Comparison of ENCODE assay signal across 18 cellular contexts in genomic region chr3:61443886-61444285, GRCh38.
DNase-seq lines count a peak whose midpoint lies in the region; ATAC-seq, FAIRE-seq and TF ChIP-seq lines count a peak whose summit lies in the region.
"Had no signal": no experiment of that assay in that cellular context is flagged by ENCODE, and none has a peak within 500 bp of the region (broad histone marks: within the 10 kb centered on the region; RNA-seq: fewer than 3 reads in every experiment).

No MANE protein-coding gene starts in this region.

- H4K20me1 ChIP-seq in HepG2 (ENCODE audit: insufficient read depth, low read length) (no peaks in the 10 kb centered on the region), OCI-LY3 (ENCODE audit: insufficient read depth, low read length) (no peaks in the 10 kb centered on the region)
- H4K20me1 ChIP-seq: BLaER1 treated with 17β-estradiol and CSF1 and Interleukin-3, amounts not matched to agents 10 nM and 100 nM had no signal

- H3K27me3 ChIP-seq in HepG2 (ENCODE audit: control insufficient read depth in 1 of 2, insufficient read depth in 2 of 2, low read length in 2 of 2) (no peaks in the 10 kb centered on the region), right lobe of liver (no peaks in the 10 kb centered on the region), OCI-LY3 (ENCODE audit: low read depth, low read length) (no peaks in the 10 kb centered on the region)
- H3K27me3 ChIP-seq: BLaER1 treated with 17β-estradiol and CSF1 and Interleukin-3, amounts not matched to agents 10 nM and 100 nM had no signal

- ATAC-seq in HepG2 (no peak), right lobe of liver (no peak), GM19023 (IDR thresholded peaks at IDR 0.05; ENCODE audit: unreplicated experiment) (no peak)
- ATAC-seq: K562 had no signal

- no peaks in the 10 kb centered on the region for H3K4me1 Mint-ChIP-seq in activated T-helper 2 cell treated with anti-CD3 and anti-CD28 coated beads, Interferon-gamma antibody, Interleukin-2, Interleukin-4, amounts not matched to agents 10 μg/mL and 5 μg/mL and 100 μg/mL, durations not matched to agents 14 hours and 24 hours and 36 hours (ENCODE audit: low read depth)

- CTCF ChIA-PET in HepG2 (lab: Yijun Ruan, JAX; ENCODE audit: low intra/inter-chr PET ratio, low total read pairs) = no interaction called here

- FAIRE-seq in HepG2 (lab: Jason Lieb, UNC) (no peak), colon (lab: Jason Lieb, UNC) (peak; percentile 31)
- FAIRE-seq: G401.6, GM12892, H1, K562 had no signal

- no peaks in the 10 kb centered on the region for H3K9me3 Mint-ChIP-seq in activated T-helper 2 cell treated with anti-CD3 and anti-CD28 coated beads, Interferon-gamma antibody, Interleukin-2, Interleukin-4, amounts not matched to agents 10 μg/mL and 5 μg/mL and 100 μg/mL, durations not matched to agents 14 hours and 24 hours and 36 hours
- H3K9me3 Mint-ChIP-seq: CD4-positive, alpha-beta T cell had no signal

- no peak for DNase-seq in HepG2 (ENCODE audit: low spot score)
- no peak for DNase-seq in right lobe of liver
- DNase-seq in activated T-helper 2 cell treated with anti-CD3 and anti-CD28 coated beads, Interferon-gamma antibody, Interleukin-2, Interleukin-4, amounts not matched to agents 10 μg/mL and 5 μg/mL and 100 μg/mL, durations not matched to agents 14 hours and 24 hours and 36 hours (ENCODE audit: low spot score) = no peak
- no peak for DNase-seq in NCI-H146 treated with DMSO at 0.1 percent for 48 hours (lab: John Stamatoyannopoulos, UW; ENCODE audit: unreplicated experiment)
- DNase-seq: ACHN; Calu3; CD4-positive, alpha-beta T cell; DMS 273 treated with DMSO at 0.1 percent for 48 hours had no signal

- H3K27me3 Mint-ChIP-seq in activated T-helper 2 cell treated with anti-CD3 and anti-CD28 coated beads, Interferon-gamma antibody, Interleukin-2, Interleukin-4, amounts not matched to agents 10 μg/mL and 5 μg/mL and 100 μg/mL, durations not matched to agents 14 hours and 24 hours and 36 hours (ENCODE audit: low read depth) = peaks cover 9% of the 10 kb centered on the region
- H3K27me3 Mint-ChIP-seq: CD4-positive, alpha-beta T cell had no signal

- H3K4me1 ChIP-seq in HepG2 (ENCODE audit: insufficient read depth, low read length) (no peaks in the 10 kb centered on the region), right lobe of liver (peaks cover 0 to 7% (median 2%) of the 10 kb centered on the region in 4 donors), OCI-LY3 (ENCODE audit: low read length) (no peaks in the 10 kb centered on the region)
- H3K4me1 ChIP-seq: HAP-1 had no signal

- H3K4me2 ChIP-seq in HepG2 (ENCODE audit: low read depth, low read length) (no peak overlapping the region), OCI-LY3 (ENCODE audit: low read length) (no peak overlapping the region)
- H3K4me2 ChIP-seq: BLaER1 treated with 17β-estradiol and CSF1 and Interleukin-3, amounts not matched to agents 10 nM and 100 nM had no signal

- TF ChIP-seq RAD21 in HepG2 (CRISPR knock-in tag; IDR thresholded peaks at IDR 0.05) = no peak

- H3K9ac ChIP-seq in HepG2 (ENCODE audit: insufficient read depth, low read depth, low read length) = no peak overlapping the region
- no peak overlapping the region for H3K9ac ChIP-seq in OCI-LY3 (ENCODE audit: low read length)
- H3K9ac ChIP-seq: BLaER1 treated with 17β-estradiol and CSF1 and Interleukin-3, amounts not matched to agents 10 nM and 100 nM had no signal

- no peaks in the 10 kb centered on the region for H3K36me3 ChIP-seq in HepG2 (replicated peaks in 1 of 2; ENCODE audit: control insufficient read depth in 1 of 2, insufficient read depth in 2 of 2, low read length in 2 of 2)
- no peaks in the 10 kb centered on the region for H3K36me3 ChIP-seq in right lobe of liver
- H3K36me3 ChIP-seq in OCI-LY3 (replicated peaks; ENCODE audit: low read depth, low read length) = no peaks in the 10 kb centered on the region
- H3K36me3 ChIP-seq: BLaER1 treated with 17β-estradiol and CSF1 and Interleukin-3, amounts not matched to agents 10 nM and 100 nM; HAP-1 had no signal

- no peak overlapping the region for H3K27ac Mint-ChIP-seq in activated T-helper 2 cell treated with anti-CD3 and anti-CD28 coated beads, Interferon-gamma antibody, Interleukin-2, Interleukin-4, amounts not matched to agents 10 μg/mL and 5 μg/mL and 100 μg/mL, durations not matched to agents 14 hours and 24 hours and 36 hours
- H3K27ac Mint-ChIP-seq: CD4-positive, alpha-beta T cell had no signal

- BruUV-seq in HepG2 (replicated peaks; lab: Mats Ljungman, UMichigan) = no TSS peak

- TF ChIP-seq POLR2A in HepG2 (IDR thresholded peaks at IDR 0.05; ENCODE audit: insufficient read depth in 1 of 2, low read depth in 2 of 2, low read length in 2 of 2) = no peak
- no peak for TF ChIP-seq POLR2A in right lobe of liver (IDR thresholded peaks at IDR 0.05)

- H3K36me3 Mint-ChIP-seq in activated T-helper 2 cell treated with anti-CD3 and anti-CD28 coated beads, Interferon-gamma antibody, Interleukin-2, Interleukin-4, amounts not matched to agents 10 μg/mL and 5 μg/mL and 100 μg/mL, durations not matched to agents 14 hours and 24 hours and 36 hours (ENCODE audit: low read depth) = no peaks in the 10 kb centered on the region

- H3K9me3 ChIP-seq in HepG2 (ENCODE audit: low read length) = no peaks in the 10 kb centered on the region
- no peaks in the 10 kb centered on the region for H3K9me3 ChIP-seq in right lobe of liver
- H3K9me3 ChIP-seq in OCI-LY3 (ENCODE audit: insufficient read depth, low read length) = no peaks in the 10 kb centered on the region
- H3K9me3 ChIP-seq: BLaER1 treated with 17β-estradiol and CSF1 and Interleukin-3, amounts not matched to agents 10 nM and 100 nM; HAP-1 had no signal

- in situ Hi-C loops in HepG2 (cut with HindIII; ENCODE audit: extremely low pct_ligation_motif_present, low pct_unique_long_range_greater_than_20kb) = no loop called here

- TF ChIP-seq CTCF in HepG2 (CRISPR knock-in tag; IDR thresholded peaks at IDR 0.05) (no peak), right lobe of liver (IDR thresholded peaks at IDR 0.05) (no peak), OCI-LY3 (IDR thresholded peaks at IDR 0.05; ENCODE audit: low read depth, low read length) (peak; percentile 37; the same call in 1 of the 2 replicates)

- H2AFZ ChIP-seq in HepG2 (ENCODE audit: low read length) = no peak overlapping the region
- H2AFZ ChIP-seq in OCI-LY3 (ENCODE audit: low read depth, low read length) = no peak overlapping the region

- H3K4me3 ChIP-seq in HepG2 (replicated peaks in 1 of 3; ENCODE audit: insufficient read depth in 1 of 3, low read depth in 2 of 3, low read length in 3 of 3) = no peak overlapping the region
- H3K4me3 ChIP-seq in right lobe of liver = no peak overlapping the region
- no peak overlapping the region for H3K4me3 ChIP-seq in OCI-LY3 (ENCODE audit: low read length)
- H3K4me3 ChIP-seq: BLaER1 treated with 17β-estradiol and CSF1 and Interleukin-3, amounts not matched to agents 10 nM and 100 nM; HAP-1; K562 had no signal

- H3K27ac ChIP-seq in HepG2 (ENCODE audit: extremely low read length, insufficient read depth, low read length) = no peak overlapping the region
- no peak overlapping the region for H3K27ac ChIP-seq in right lobe of liver
- no peak overlapping the region for H3K27ac ChIP-seq in OCI-LY3 (ENCODE audit: low read length)
- H3K27ac ChIP-seq: BLaER1 treated with 17β-estradiol and CSF1 and Interleukin-3, amounts not matched to agents 10 nM and 100 nM; HL-60 had no signal

- H3K79me2 ChIP-seq in HepG2 (ENCODE audit: insufficient read depth, low read length) (no peaks in the 10 kb centered on the region), OCI-LY3 (ENCODE audit: low read length) (no peaks in the 10 kb centered on the region)

- intact Hi-C loops in HepG2 (cut with micrococcal nuclease; ENCODE audit: unreplicated experiment) = no loop called here
- intact Hi-C loops in right lobe of liver (cut with DNase I) = no loop called here
- intact Hi-C loops in activated T-helper 2 cell treated with anti-CD3 and anti-CD28 coated beads, Interferon-gamma antibody, Interleukin-2, Interleukin-4, amounts not matched to agents 10 μg/mL and 5 μg/mL and 100 μg/mL, durations not matched to agents 14 hours and 24 hours and 36 hours (cut with micrococcal nuclease) = no loop called here

- no peak for TF ChIP-seq EP300 in HepG2 (IDR thresholded peaks at IDR 0.05; ENCODE audit: low read depth in 2 of 2, low read length in 2 of 2)
- no peak for TF ChIP-seq EP300 in HepG2 (CRISPR knock-in tag; IDR thresholded peaks at IDR 0.05; ENCODE audit: borderline replicate concordance)

- H3K4me3 Mint-ChIP-seq in activated T-helper 2 cell treated with anti-CD3 and anti-CD28 coated beads, Interferon-gamma antibody, Interleukin-2, Interleukin-4, amounts not matched to agents 10 μg/mL and 5 μg/mL and 100 μg/mL, durations not matched to agents 14 hours and 24 hours and 36 hours (ENCODE audit: low read depth) = no peak overlapping the region
- H3K4me3 Mint-ChIP-seq: CD4-positive, alpha-beta T cell had no signal

- POLR2A ChIA-PET in HepG2 (lab: Yijun Ruan, JAX) = no interaction called here

TF ChIP-seq in HepG2, 621 proteins besides CTCF, POLR2A, EP300 and RAD21:
- no peak for TF ChIP-seq SMARCC2 (IDR thresholded peaks at IDR 0.05)
- peak; percentile 39 for TF ChIP-seq HNRNPK (IDR thresholded peaks at IDR 0.05; ENCODE audit: low read depth, low read length, poor library complexity, severe bottlenecking)
